Comparison of ENCODE assay signal across 2 cellular contexts in the genomic region with DNA sequence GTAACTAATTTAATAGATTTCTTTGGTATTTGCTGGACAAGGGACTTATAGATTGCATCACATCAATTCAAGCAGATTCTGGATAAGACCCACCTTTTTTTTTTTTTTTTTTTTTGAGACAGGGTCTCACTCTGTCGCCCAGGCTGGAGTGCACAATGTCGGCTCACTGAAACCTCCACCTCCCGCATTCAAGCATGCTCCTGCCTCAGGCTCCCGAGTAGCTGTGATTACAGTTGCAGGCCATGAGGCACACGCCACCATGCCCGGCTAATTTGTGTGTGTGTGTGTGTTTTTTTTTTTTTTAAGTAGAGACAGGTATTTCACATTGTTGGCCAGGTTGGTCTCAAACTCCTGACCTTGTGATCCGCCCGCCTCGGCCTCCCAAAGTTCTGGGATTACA.
A peak's percentile ranks its signal among the peaks of the same experiment; 100 is the strongest.
TF ChIP-seq lines count a peak whose summit lies in the region.

No MANE protein-coding gene starts in this region.

TF ChIP-seq in IMR-90, 13 proteins besides CTCF, POLR2A, EP300 and RAD21:
- TF ChIP-seq MXI1 (IDR thresholded peaks at IDR 0.05; ENCODE audit: borderline replicate concordance, low read depth, low read length) (no peak), CEBPB (IDR thresholded peaks at IDR 0.05; ENCODE audit: low read depth, low read length) (0 out of 2 replicates have a peak, but pooled peaks have one; percentile 3)

TF ChIP-seq in K562, 482 proteins besides CTCF, POLR2A, EP300 and RAD21:
- TF ChIP-seq SMAD4 (CRISPR knock-in tag; conservative IDR thresholded peaks at IDR 0.05) (no peak), CEBPB (tag; IDR thresholded peaks at IDR 0.05) (peak; percentile 45)
